In the genomic region with DNA sequence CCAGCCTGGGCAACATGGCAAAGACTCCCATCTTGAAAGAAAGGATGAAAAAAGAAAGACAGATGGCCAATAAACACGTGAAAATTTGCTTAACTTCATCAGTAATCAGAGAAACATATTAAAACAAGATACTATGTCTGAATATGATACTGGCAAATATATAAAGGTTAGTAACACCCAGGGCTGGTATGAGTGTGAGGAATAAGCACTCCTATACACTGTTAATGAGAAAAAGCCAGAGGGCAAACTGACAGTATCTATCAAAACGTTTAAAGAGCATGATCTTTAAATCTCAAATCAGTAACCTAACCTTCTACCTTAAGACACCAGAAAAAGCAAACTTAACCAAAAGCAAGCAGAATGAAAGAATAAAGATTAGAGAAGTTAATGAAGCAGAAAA, we compare ENCODE assay signal across 16 cellular contexts. TPM values are rescaled to one million over a fixed set of nuclear protein-coding genes. Genes with fewer than 3 reads are reported as not detected.
DNase-seq lines count a peak whose midpoint lies in the region; ATAC-seq, FAIRE-seq and TF ChIP-seq lines count a peak whose summit lies in the region.
"Had no signal": no experiment of that assay in that cellular context is flagged by ENCODE, and none has a peak within 500 bp of the region (broad histone marks: within the 10 kb centered on the region; RNA-seq: fewer than 3 reads in every experiment).

No MANE protein-coding gene starts in this region.

- FAIRE-seq in RCC 7860 (lab: Jason Lieb, UNC) = no peak

- H3K4me1 Mint-ChIP-seq in activated CD4-positive, alpha-beta T cell treated with anti-CD3 and anti-CD28 coated beads, Interleukin-2, amount 10 ng/mL, durations not matched to agents 7 days and 5 days = peaks cover 61% of the 10 kb centered on the region
- H3K4me1 Mint-ChIP-seq in central memory CD8-positive, alpha-beta T cell = peaks cover 76% of the 10 kb centered on the region

- H3K9ac ChIP-seq in Karpas-422 (ENCODE audit: low read length) (no peak overlapping the region), smooth muscle cell (ENCODE audit: low read depth) (no peak overlapping the region)

- no peak overlapping the region for H3K27ac ChIP-seq in Karpas-422 (ENCODE audit: low read length)
- H3K27ac ChIP-seq in smooth muscle cell (ENCODE audit: low read depth) = peak overlapping the region; percentile 79
- H3K27ac ChIP-seq: hepatocyte had no signal

- H3K4me3 Mint-ChIP-seq in activated CD4-positive, alpha-beta T cell treated with anti-CD3 and anti-CD28 coated beads, Interleukin-2, amount 10 ng/mL, durations not matched to agents 7 days and 5 days = no peak overlapping the region
- peak overlapping the region; percentile 68 for H3K4me3 Mint-ChIP-seq in central memory CD8-positive, alpha-beta T cell

- no peak for ATAC-seq in central memory CD8-positive, alpha-beta T cell (replicated peaks; ENCODE audit: extremely low read depth, poor library complexity, severe bottlenecking)
- ATAC-seq: HCT116, left lobe of liver had no signal

- H3K79me2 ChIP-seq in Karpas-422 (ENCODE audit: low read length) = no peaks in the 10 kb centered on the region
- H3K79me2 ChIP-seq in smooth muscle cell (ENCODE audit: low read depth) = peaks cover 94% of the 10 kb centered on the region

- WGBS in smooth muscle cell (ENCODE audit: low lambda C conversion rate) = 74% methylated on average over 2 of the region's 2 CpGs

- H3K36me3 Mint-ChIP-seq in activated CD4-positive, alpha-beta T cell treated with anti-CD3 and anti-CD28 coated beads, Interleukin-2, amount 10 ng/mL, durations not matched to agents 7 days and 5 days (ENCODE audit: low read depth) = peaks cover 25% of the 10 kb centered on the region
- peaks cover 26% of the 10 kb centered on the region for H3K36me3 Mint-ChIP-seq in central memory CD8-positive, alpha-beta T cell (ENCODE audit: insufficient read depth)

- H3K36me3 ChIP-seq in Karpas-422 (ENCODE audit: insufficient read depth, low read length) (no peaks in the 10 kb centered on the region), smooth muscle cell (ENCODE audit: low read depth) (no peaks in the 10 kb centered on the region)

- H3K4me2 ChIP-seq in Karpas-422 (ENCODE audit: low read depth, low read length, poor library complexity, severe bottlenecking) = peak overlapping the region; percentile 32
- no peak overlapping the region for H3K4me2 ChIP-seq in smooth muscle cell
- H3K4me2 ChIP-seq: hepatocyte had no signal

- no peaks in the 10 kb centered on the region for H3K27me3 ChIP-seq in Karpas-422 (ENCODE audit: low read length)
- H3K27me3 ChIP-seq in smooth muscle cell (ENCODE audit: low read depth) = no peaks in the 10 kb centered on the region
- H3K27me3 ChIP-seq: hepatocyte had no signal

- H3K9me3 ChIP-seq in Karpas-422 (ENCODE audit: low read length) = no peaks in the 10 kb centered on the region
- H3K9me3 ChIP-seq in smooth muscle cell (replicated peaks; ENCODE audit: low read depth) = no peaks in the 10 kb centered on the region

- peak overlapping the region; percentile 74 for H3K27ac Mint-ChIP-seq in activated CD4-positive, alpha-beta T cell treated with anti-CD3 and anti-CD28 coated beads, Interleukin-2, amount 10 ng/mL, durations not matched to agents 7 days and 5 days
- H3K27ac Mint-ChIP-seq in central memory CD8-positive, alpha-beta T cell (ENCODE audit: low read depth) = peak overlapping the region; percentile 91

- peaks cover 25% of the 10 kb centered on the region for H3F3A ChIP-seq in smooth muscle cell (ENCODE audit: low read depth)

- no peak overlapping the region for H2AFZ ChIP-seq in Karpas-422 (ENCODE audit: low read length)
- H2AFZ ChIP-seq in smooth muscle cell (ENCODE audit: low read depth) = no peak overlapping the region
- H2AFZ ChIP-seq: hepatocyte had no signal

- CTCF ChIA-PET in activated CD4-positive, alpha-beta T cell treated with anti-CD3 and anti-CD28 coated beads, Interleukin-2, amount 10 ng/mL, durations not matched to agents 7 days and 5 days (lab: Charles Lee) = interaction anchor here (1.8 kb wide), 1 partner anchor 48 kb away, joined by 3 read pairs; no protein-coding TSS in a partner anchor

- H4K20me1 ChIP-seq in Karpas-422 (ENCODE audit: insufficient read depth, low read depth, low read length) (peaks cover 19% of the 10 kb centered on the region; the same call in 1 of the 2 replicates), smooth muscle cell (ENCODE audit: low read depth) (peaks cover 70% of the 10 kb centered on the region)

- H3K4me3 ChIP-seq in Karpas-422 (ENCODE audit: low read length) (no peak overlapping the region), smooth muscle cell (no peak overlapping the region)
- H3K4me3 ChIP-seq: hepatocyte had no signal

- H3K9me2 ChIP-seq in Karpas-422 (replicated peaks; ENCODE audit: insufficient read depth, low read length) = no peaks in the 10 kb centered on the region

- H3K27me3 Mint-ChIP-seq in activated CD4-positive, alpha-beta T cell treated with anti-CD3 and anti-CD28 coated beads, Interleukin-2, amount 10 ng/mL, durations not matched to agents 7 days and 5 days = no peaks in the 10 kb centered on the region
- H3K27me3 Mint-ChIP-seq in central memory CD8-positive, alpha-beta T cell = no peaks in the 10 kb centered on the region

- peaks cover 19% of the 10 kb centered on the region for H3K4me1 ChIP-seq in Karpas-422 (ENCODE audit: low read length)
- peaks cover 26% of the 10 kb centered on the region for H3K4me1 ChIP-seq in smooth muscle cell (ENCODE audit: low read depth)

- DNase-seq in activated CD4-positive, alpha-beta T cell treated with anti-CD3 and anti-CD28 coated beads, Interleukin-2, amount 10 ng/mL, durations not matched to agents 7 days and 5 days = no peak
- no peak for DNase-seq in activated CD4-positive, alpha-beta T cell treated with anti-CD3 and anti-CD28 coated beads, Interleukin-2, amount 50 U/mL, for 48 hours
- DNase-seq in Karpas-422 (no peak), smooth muscle cell (lab: John Stamatoyannopoulos, UW; ENCODE audit: unreplicated experiment) (no peak), posterior vena cava (ENCODE audit: low spot score) (no peak), RCC 7860 (ENCODE audit: low spot score) (no peak), LoVo (ENCODE audit: low spot score) (no peak)
- no peak for DNase-seq in central memory CD8-positive, alpha-beta T cell (ENCODE audit: low spot score in 2 of 2)
- DNase-seq: cortex of kidney, NCI-H1930, NCI-H82, SHP77, substantia nigra had no signal

- H3K9me3 Mint-ChIP-seq in activated CD4-positive, alpha-beta T cell treated with anti-CD3 and anti-CD28 coated beads, Interleukin-2, amount 10 ng/mL, durations not matched to agents 7 days and 5 days = peaks cover 2% of the 10 kb centered on the region
- no peaks in the 10 kb centered on the region for H3K9me3 Mint-ChIP-seq in central memory CD8-positive, alpha-beta T cell

- intact Hi-C loops in posterior vena cava (cut with DNase I) = loop anchor here in 1 of 2 donors (10.0 kb wide), 1 partner anchor 52 kb away; no protein-coding TSS in a partner anchor

- no peak for TF ChIP-seq CTCF in smooth muscle cell (IDR thresholded peaks at IDR 0.05; ENCODE audit: borderline replicate concordance, insufficient read depth, poor library complexity, severe bottlenecking)

- POLR2A ChIA-PET in activated CD4-positive, alpha-beta T cell treated with anti-CD3 and anti-CD28 coated beads, Interleukin-2, amount 10 ng/mL, durations not matched to agents 7 days and 5 days (lab: Charles Lee) = interaction anchor here (0.7 kb wide), 1 partner anchor 14 kb away, joined by 4 read pairs; the partner anchor contains the start of gene B4GALT1

RNA-seq across cellular contexts. Expression of gene B4GALT1, which starts 14.1 kb away (rescaled TPM):
- 10 to 100 TPM; 38.8 to 42.4 TPM for total RNA-seq in activated CD4-positive, alpha-beta T cell treated with anti-CD3 and anti-CD28 coated beads, Interleukin-2, amount 10 ng/mL, durations not matched to agents 7 days and 5 days
- total RNA-seq in Karpas-422 (2014; rRNA removed; shearing (Covaris generic); ENCODE audit: low replicate concordance) = 4.0 and 6.9 TPM in 2 replicates
- 46.9 and 56.3 TPM in 2 replicates for total RNA-seq in smooth muscle cell
- 49.2 and 49.3 TPM in 2 replicates for polyA plus RNA-seq in smooth muscle cell
- total RNA-seq in posterior vena cava = 100 to 1,000 TPM in 1 of 2 donors, 10 to 100 TPM in 1; 76.8 to 107 TPM
